ENCODE assay signal across 9 cellular contexts in the genomic region with DNA sequence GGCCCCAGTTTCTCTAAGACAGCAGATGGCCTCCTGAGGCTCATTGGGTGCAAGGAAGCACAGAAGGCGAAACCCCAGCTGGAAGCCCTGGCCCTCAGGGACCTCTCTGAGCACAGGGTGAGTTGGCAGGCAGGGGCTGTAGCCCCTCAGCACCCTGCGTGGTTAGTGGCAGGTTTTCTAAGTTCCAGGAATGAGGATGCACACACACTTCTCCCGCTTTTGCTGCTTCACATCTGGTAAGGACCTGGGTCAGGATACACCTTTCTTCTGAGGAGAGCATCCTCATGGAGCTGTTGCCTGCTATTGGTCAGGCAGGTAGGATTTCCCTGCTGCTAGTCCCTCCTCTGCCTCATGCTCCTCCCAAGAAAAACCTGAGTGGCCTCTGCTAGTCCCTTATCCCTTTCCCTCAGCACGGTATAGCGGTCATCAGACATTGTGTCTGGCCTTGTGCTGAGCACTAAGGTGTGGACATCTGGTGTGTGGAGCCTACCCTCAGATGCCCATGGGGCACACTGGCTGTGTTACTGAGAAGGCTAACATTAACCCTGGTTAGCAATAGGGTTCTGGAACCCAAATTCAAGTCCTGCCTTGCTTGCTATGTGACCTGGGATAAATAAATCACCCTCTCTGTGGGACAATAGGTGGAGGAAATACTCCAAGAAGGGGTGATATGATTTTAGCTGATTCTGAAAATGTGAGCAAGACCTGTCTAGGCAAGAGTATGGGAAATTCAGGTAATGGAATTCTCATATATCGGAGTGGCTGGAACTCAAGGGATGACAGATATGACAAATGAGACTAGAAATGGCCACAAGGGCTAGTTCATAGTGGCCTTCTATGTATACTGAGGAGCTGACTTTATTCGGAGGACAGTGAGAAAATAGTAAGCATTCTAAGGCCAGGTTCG. TPM values are rescaled to one million over a fixed set of nuclear protein-coding genes. Genes with fewer than 3 reads are reported as not detected.
A peak's percentile ranks its signal among the peaks of the same experiment; 100 is the strongest.
DNase-seq lines count a peak whose midpoint lies in the region; ATAC-seq and TF ChIP-seq lines count a peak whose summit lies in the region.
"Had no signal": no experiment of that assay in that cellular context is flagged by ENCODE, and none has a peak within 500 bp of the region (broad histone marks: within the 10 kb centered on the region; RNA-seq: fewer than 3 reads in every experiment).

No MANE protein-coding gene starts in this region.

- peak overlapping the region; percentile 86 for H3K4me3 ChIP-seq in neural cell (ENCODE audit: low read length)

- no peak overlapping the region for H2AFZ ChIP-seq in neural cell (ENCODE audit: low read depth, low read length)

- TF ChIP-seq CTCF in CD14-positive monocyte (IDR thresholded peaks at IDR 0.05) (no peak), neural cell (IDR thresholded peaks at IDR 0.05; ENCODE audit: poor library complexity, severe bottlenecking) (no peak)

- H3K36me3 Mint-ChIP-seq in CD14-positive monocyte, result peaks cover 6 to 7% of the 10 kb centered on the region in 2 donors

- H3K27me3 ChIP-seq in neural cell (ENCODE audit: insufficient read depth, low read depth, low read length), result peaks cover 20% of the 10 kb centered on the region

- TF ChIP-seq EP300 in neural cell (conservative IDR thresholded peaks at IDR 0.05; ENCODE audit: poor library complexity, severe bottlenecking), result no peak

- peaks cover 0 to 4% (median 2%) of the 10 kb centered on the region in 7 donors for H3K9me3 Mint-ChIP-seq in CD14-positive monocyte

- H3K9me3 ChIP-seq in neural cell (ENCODE audit: low read length), result no peaks in the 10 kb centered on the region

- H3K36me3 ChIP-seq in neural cell (ENCODE audit: insufficient read depth, low read length), result no peaks in the 10 kb centered on the region
- H3K36me3 ChIP-seq: cardiac muscle cell had no signal

- H3K27ac Mint-ChIP-seq in CD14-positive monocyte, result peak overlapping the region; percentile 99 to 100 (median 99)

- H4K20me1 ChIP-seq in neural cell (ENCODE audit: insufficient read depth), result no peaks in the 10 kb centered on the region

- no peaks in the 10 kb centered on the region for H3K27me3 Mint-ChIP-seq in CD14-positive monocyte (ENCODE audit: low read depth in 3 of 3)

- no peaks in the 10 kb centered on the region for H3K79me2 ChIP-seq in neural cell (replicated peaks; ENCODE audit: insufficient read depth, low read length)

- H3F3A ChIP-seq in neural cell (ENCODE audit: insufficient read depth, low read length, poor library complexity, severe bottlenecking), result no peaks in the 10 kb centered on the region

- no peak for ATAC-seq in sciatic nerve

- no peak overlapping the region for H3K4me2 ChIP-seq in neural cell (ENCODE audit: low read length)

- no peak overlapping the region for H3K9ac ChIP-seq in neural cell (ENCODE audit: low read length)

- no peaks in the 10 kb centered on the region for H3K9me2 ChIP-seq in neural cell (ENCODE audit: insufficient read depth, low read length)

- DNase-seq in CD14-positive monocyte (ENCODE audit: low spot score) (no peak), M059J (ENCODE audit: low read depth) (peak; percentile 44), dermis blood vessel endothelial cell (peak; percentile 15), sciatic nerve (ENCODE audit: low spot score) (no peak), NCI-H2171 (lab: John Stamatoyannopoulos, UW) (no peak), NCI-H2029 treated with DMSO at 0.1 percent for 48 hours (lab: John Stamatoyannopoulos, UW) (no peak)
- DNase-seq in activated CD8-positive, alpha-beta memory T cell treated with anti-CD3 and anti-CD28 coated beads for 24 hours, result no peak

- H3K4me3 Mint-ChIP-seq in CD14-positive monocyte, result peak overlapping the region; percentile 96 to 98

- H3K4me1 Mint-ChIP-seq in CD14-positive monocyte, result peaks cover 68% of the 10 kb centered on the region

- no peak for TF ChIP-seq RAD21 in neural cell (conservative IDR thresholded peaks at IDR 0.05)

- intact Hi-C loops in CD14-positive monocyte (cut with micrococcal nuclease) (loop anchor here (5.0 to 10.0 kb wide), 3 partner anchors 67 to 569 kb away; partner anchors contain the start of genes GDF9 (in 1 of the 2), IRF1 (in 1 of the 2) and UQCRQ (in 1 of the 2)), sciatic nerve (cut with DNase I) (loop anchor here (10.0 kb wide), 1 partner anchor 61 kb away; no protein-coding TSS in a partner anchor)

- H3K27ac ChIP-seq in neural cell (ENCODE audit: low read length), result no peak overlapping the region
- H3K27ac ChIP-seq: cardiac muscle cell had no signal

TF ChIP-seq in neural cell, 6 proteins besides CTCF, POLR2A, EP300 and RAD21:
- no peak for TF ChIP-seq SMC3 (conservative IDR thresholded peaks at IDR 0.05; ENCODE audit: poor library complexity)
- no peak for TF ChIP-seq POLR2AphosphoS5 (IDR thresholded peaks at IDR 0.05)
- no peak for TF ChIP-seq EZH2 (IDR thresholded peaks at IDR 0.05; ENCODE audit: borderline replicate concordance, insufficient read depth, low read length, poor library complexity, severe bottlenecking)
- no peak for TF ChIP-seq TAF1 (IDR thresholded peaks at IDR 0.05; ENCODE audit: low read depth)
- TF ChIP-seq, protein P1, sequence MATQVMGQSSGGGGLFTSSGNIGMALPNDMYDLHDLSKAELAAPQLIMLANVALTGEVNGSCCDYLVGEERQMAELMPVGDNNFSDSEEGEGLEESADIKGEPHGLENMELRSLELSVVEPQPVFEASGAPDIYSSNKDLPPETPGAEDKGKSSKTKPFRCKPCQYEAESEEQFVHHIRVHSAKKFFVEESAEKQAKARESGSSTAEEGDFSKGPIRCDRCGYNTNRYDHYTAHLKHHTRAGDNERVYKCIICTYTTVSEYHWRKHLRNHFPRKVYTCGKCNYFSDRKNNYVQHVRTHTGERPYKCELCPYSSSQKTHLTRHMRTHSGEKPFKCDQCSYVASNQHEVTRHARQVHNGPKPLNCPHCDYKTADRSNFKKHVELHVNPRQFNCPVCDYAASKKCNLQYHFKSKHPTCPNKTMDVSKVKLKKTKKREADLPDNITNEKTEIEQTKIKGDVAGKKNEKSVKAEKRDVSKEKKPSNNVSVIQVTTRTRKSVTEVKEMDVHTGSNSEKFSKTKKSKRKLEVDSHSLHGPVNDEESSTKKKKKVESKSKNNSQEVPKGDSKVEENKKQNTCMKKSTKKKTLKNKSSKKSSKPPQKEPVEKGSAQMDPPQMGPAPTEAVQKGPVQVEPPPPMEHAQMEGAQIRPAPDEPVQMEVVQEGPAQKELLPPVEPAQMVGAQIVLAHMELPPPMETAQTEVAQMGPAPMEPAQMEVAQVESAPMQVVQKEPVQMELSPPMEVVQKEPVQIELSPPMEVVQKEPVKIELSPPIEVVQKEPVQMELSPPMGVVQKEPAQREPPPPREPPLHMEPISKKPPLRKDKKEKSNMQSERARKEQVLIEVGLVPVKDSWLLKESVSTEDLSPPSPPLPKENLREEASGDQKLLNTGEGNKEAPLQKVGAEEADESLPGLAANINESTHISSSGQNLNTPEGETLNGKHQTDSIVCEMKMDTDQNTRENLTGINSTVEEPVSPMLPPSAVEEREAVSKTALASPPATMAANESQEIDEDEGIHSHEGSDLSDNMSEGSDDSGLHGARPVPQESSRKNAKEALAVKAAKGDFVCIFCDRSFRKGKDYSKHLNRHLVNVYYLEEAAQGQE (IDR thresholded peaks at IDR 0.05; ENCODE audit: borderline replicate concordance), result no peak
- no peak for TF ChIP-seq MXI1 (conservative IDR thresholded peaks at IDR 0.05; ENCODE audit: poor library complexity, severe bottlenecking)

RNA-seq across cellular contexts. Expression of gene SLC22A4, which starts 1.6 kb away (rescaled TPM):
- polyA plus RNA-seq in CD14-positive monocyte (10 to 100 TPM; 12.2 to 13.0 TPM), neural cell (1.0 and 2.0 TPM in 2 replicates)
- 6.3 and 7.5 TPM in 2 replicates for total RNA-seq in M059J (2014; rRNA removed; shearing (Covaris generic))
- total RNA-seq in dermis blood vessel endothelial cell (4.7 and 4.8 TPM in 2 replicates), sciatic nerve (5.7 TPM)
- polyA minus RNA-seq in neural cell, result 1.3 and 1.7 TPM in 2 replicates

RNA-seq across cellular contexts. Expression of gene PDLIM4, which starts 38.3 kb away (rescaled TPM):
- not detected for polyA plus RNA-seq in CD14-positive monocyte
- total RNA-seq in M059J (2014; rRNA removed; shearing (Covaris generic)), result 11.7 and 25.0 TPM in 2 replicates
- total RNA-seq in dermis blood vessel endothelial cell, result 31.0 and 51.6 TPM in 2 replicates
- not detected in 2 replicates for polyA plus RNA-seq in neural cell
- not detected in 2 replicates for polyA minus RNA-seq in neural cell
- total RNA-seq in sciatic nerve, result 50.2 TPM

Comparison
In these comparisons a context has a peak if more than half of its experiments do, and no peak if none do; other contexts are left out.
1. DNase-seq: peak in M059J (single experiment) and dermis blood vessel endothelial cell (single experiment); none in CD14-positive monocyte (single experiment), sciatic nerve (single experiment), NCI-H2171 (single experiment), NCI-H2029 treated with DMSO at 0.1 percent for 48 hours (single experiment) and activated CD8-positive, alpha-beta memory T cell treated with anti-CD3 and anti-CD28 coated beads for 24 hours (single experiment).